Comparison of ENCODE assay signal across 1 cellular context in genomic region chr1:74412244-74412643, GRCh38.
TF ChIP-seq lines count a peak whose summit lies in the region.

No MANE protein-coding gene starts in this region.

TF ChIP-seq in IMR-90, 13 proteins besides CTCF, POLR2A, EP300 and RAD21 (continued from another document):
- TF ChIP-seq ELK1 (IDR thresholded peaks at IDR 0.05; ENCODE audit: borderline replicate concordance, low read depth, low read length), result no peak
- TF ChIP-seq RFX5 (IDR thresholded peaks at IDR 0.05; ENCODE audit: low read depth, low read length), result no peak
